ENCODE assay signal across 1 cellular context in the genomic region with DNA sequence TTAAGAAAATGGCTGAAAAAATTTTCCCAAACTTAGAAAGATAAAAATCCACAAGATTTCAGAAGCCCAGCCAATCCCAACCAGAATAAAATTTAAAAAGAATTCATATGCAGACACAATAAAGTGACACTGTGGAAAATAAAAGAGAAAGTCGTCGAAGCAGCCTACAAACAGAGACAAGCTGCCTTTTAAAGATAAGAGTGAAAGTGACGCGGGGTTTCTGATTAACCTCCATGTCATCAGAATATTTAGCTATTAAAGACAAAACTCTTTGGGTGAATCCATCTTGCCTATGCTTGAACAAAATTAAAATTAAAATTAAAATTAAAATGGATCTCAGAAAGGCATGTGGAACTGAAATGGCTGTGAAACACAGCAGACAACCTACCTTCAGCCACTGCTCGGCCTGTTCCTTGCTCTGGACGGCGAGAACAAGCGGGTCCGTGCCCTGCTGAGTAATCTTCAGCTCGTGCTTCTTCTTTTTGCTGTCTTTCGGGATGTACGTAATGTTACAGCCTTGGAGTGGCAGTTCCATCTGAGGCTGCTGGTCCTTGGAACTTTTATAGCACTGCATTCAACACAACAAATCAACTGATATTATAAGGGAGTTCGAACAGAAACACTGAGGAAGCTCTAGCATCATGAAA.
TF ChIP-seq lines count a peak whose summit lies in the region.

No MANE protein-coding gene starts in this region.

TF ChIP-seq in SK-N-SH treated with all-trans-retinoic acid at 6 μM for 48 hours, 23 proteins besides CTCF, POLR2A, EP300 and RAD21 (continued from another document):
- TF ChIP-seq, protein P1, sequence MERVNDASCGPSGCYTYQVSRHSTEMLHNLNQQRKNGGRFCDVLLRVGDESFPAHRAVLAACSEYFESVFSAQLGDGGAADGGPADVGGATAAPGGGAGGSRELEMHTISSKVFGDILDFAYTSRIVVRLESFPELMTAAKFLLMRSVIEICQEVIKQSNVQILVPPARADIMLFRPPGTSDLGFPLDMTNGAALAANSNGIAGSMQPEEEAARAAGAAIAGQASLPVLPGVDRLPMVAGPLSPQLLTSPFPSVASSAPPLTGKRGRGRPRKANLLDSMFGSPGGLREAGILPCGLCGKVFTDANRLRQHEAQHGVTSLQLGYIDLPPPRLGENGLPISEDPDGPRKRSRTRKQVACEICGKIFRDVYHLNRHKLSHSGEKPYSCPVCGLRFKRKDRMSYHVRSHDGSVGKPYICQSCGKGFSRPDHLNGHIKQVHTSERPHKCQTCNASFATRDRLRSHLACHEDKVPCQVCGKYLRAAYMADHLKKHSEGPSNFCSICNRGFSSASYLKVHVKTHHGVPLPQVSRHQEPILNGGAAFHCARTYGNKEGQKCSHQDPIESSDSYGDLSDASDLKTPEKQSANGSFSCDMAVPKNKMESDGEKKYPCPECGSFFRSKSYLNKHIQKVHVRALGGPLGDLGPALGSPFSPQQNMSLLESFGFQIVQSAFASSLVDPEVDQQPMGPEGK (CRISPR knock-in tag; IDR thresholded peaks at IDR 0.05; ENCODE audit: borderline replicate concordance), result no peak
- TF ChIP-seq TCF4 (CRISPR knock-in tag; IDR thresholded peaks at IDR 0.05; ENCODE audit: borderline replicate concordance) (no peak), ZC3H10 (CRISPR knock-in tag; IDR thresholded peaks at IDR 0.05) (no peak), PPARA (CRISPR knock-in tag; IDR thresholded peaks at IDR 0.05; ENCODE audit: borderline replicate concordance) (no peak), GLIS3 (CRISPR knock-in tag; IDR thresholded peaks at IDR 0.05) (no peak), SNAI2 (CRISPR knock-in tag; IDR thresholded peaks at IDR 0.05) (no peak), ZFP30 (CRISPR knock-in tag; IDR thresholded peaks at IDR 0.05) (no peak), CSDC2 (CRISPR knock-in tag; IDR thresholded peaks at IDR 0.05) (no peak), ISL1 (CRISPR knock-in tag; IDR thresholded peaks at IDR 0.05) (no peak), ZNF70 (CRISPR knock-in tag; IDR thresholded peaks at IDR 0.05) (no peak)
- TF ChIP-seq, protein P2, sequence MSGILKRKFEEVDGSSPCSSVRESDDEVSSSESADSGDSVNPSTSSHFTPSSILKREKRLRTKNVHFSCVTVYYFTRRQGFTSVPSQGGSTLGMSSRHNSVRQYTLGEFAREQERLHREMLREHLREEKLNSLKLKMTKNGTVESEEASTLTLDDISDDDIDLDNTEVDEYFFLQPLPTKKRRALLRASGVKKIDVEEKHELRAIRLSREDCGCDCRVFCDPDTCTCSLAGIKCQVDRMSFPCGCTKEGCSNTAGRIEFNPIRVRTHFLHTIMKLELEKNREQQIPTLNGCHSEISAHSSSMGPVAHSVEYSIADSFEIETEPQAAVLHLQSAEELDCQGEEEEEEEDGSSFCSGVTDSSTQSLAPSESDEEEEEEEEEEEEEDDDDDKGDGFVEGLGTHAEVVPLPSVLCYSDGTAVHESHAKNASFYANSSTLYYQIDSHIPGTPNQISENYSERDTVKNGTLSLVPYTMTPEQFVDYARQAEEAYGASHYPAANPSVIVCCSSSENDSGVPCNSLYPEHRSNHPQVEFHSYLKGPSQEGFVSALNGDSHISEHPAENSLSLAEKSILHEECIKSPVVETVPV (CRISPR knock-in tag; IDR thresholded peaks at IDR 0.05), result no peak
